Comparison of ENCODE assay signal across 10 cellular contexts in the genomic region with DNA sequence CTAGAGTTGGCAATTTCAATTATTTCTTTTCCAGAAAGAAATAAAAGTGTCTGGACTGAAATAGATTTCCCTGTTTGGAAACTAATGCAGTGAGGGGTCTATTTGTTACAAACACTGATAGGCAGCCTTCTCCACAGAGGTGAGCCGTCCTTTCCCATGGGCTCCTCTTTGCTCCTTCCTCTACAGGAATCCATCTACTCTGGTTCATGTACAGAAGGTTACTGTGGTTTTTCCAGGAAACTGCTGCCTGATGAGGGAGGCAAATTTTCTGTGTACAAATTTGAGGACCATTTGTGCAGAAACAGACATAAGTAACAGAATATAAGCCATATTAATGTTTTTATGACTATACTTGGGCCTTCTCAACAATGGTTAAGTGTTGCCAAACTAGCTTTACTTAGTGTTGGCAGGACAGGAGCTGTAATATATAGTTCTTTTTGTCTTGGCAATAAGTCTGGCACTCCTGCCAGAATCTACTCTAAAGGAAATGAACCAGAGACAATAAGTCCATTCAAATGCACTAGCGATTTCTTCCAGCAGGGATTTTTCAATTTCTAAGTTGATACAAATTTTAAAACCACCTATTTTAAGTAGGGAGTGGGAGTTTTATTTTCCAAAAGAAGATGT.
DNase-seq lines count a peak whose midpoint lies in the region; TF ChIP-seq lines count a peak whose summit lies in the region.
"Had no signal": no experiment of that assay in that cellular context is flagged by ENCODE, and none has a peak within 500 bp of the region (broad histone marks: within the 10 kb centered on the region; RNA-seq: fewer than 3 reads in every experiment).

No MANE protein-coding gene starts in this region.

- H3K18ac ChIP-seq in H9 (ENCODE audit: insufficient read length, low read depth, low read length): no peak overlapping the region

- H3K27ac Mint-ChIP-seq in H9: no peak overlapping the region
- H3K27ac Mint-ChIP-seq in activated naive CD8-positive, alpha-beta T cell treated with anti-CD3 and anti-CD28 coated beads for 36 hours: no peak overlapping the region
- H3K27ac Mint-ChIP-seq: activated naive CD4-positive, alpha-beta T cell treated with anti-CD3 and anti-CD28 coated beads, Interleukin-2, amount 50 U/mL, for 72 hours; activated T-helper 1 cell treated with anti-CD3 and anti-CD28 coated beads, Interleukin-12 subunit alpha, Interleukin-12 subunit beta, Interleukin-2, Interleukin-4 antibody, amounts not matched to agents 30 ng/mL and 10 ng/mL and 1 ng/mL, durations not matched to agents 14 hours and 24 hours and 36 hours had no signal

- intact Hi-C loops in adrenal gland (cut with DNase I): loop anchor here (5.0 kb wide), 2 partner anchors 164 to 169 kb away; no protein-coding TSS in a partner anchor

- H3K27me3 ChIP-seq in H9 (ENCODE audit: insufficient read depth, low read length): no peaks in the 10 kb centered on the region
- H3K27me3 ChIP-seq in adrenal gland: peaks cover 3% of the 10 kb centered on the region

- no peak overlapping the region for H4K5ac ChIP-seq in H9 (ENCODE audit: insufficient read length, low read depth, low read length)

- H3K23me2 ChIP-seq in H9 (ENCODE audit: insufficient read length, low read depth, low read length, poor library complexity, severe bottlenecking): no peaks in the 10 kb centered on the region

- peaks cover 3% of the 10 kb centered on the region; the same call in 1 of the 2 replicates for H3K27me3 Mint-ChIP-seq in H9 (ENCODE audit: low read depth)
- peaks cover 13% of the 10 kb centered on the region for H3K27me3 Mint-ChIP-seq in activated naive CD8-positive, alpha-beta T cell treated with anti-CD3 and anti-CD28 coated beads for 36 hours

- no peaks in the 10 kb centered on the region for H4K20me1 ChIP-seq in H9 (ENCODE audit: control insufficient read depth, insufficient read depth, insufficient read length)

- no peak for TF ChIP-seq POLR2A in adrenal gland (IDR thresholded peaks at IDR 0.05)

- H3K27ac ChIP-seq in H9 (ENCODE audit: insufficient read length, low read depth, low read length) (no peak overlapping the region), adrenal gland (no peak overlapping the region)

- H3K9ac ChIP-seq in H9 (ENCODE audit: extremely low read depth, insufficient read length, low read length): no peak overlapping the region

- no peak overlapping the region for H3K4me3 ChIP-seq in fibroblast of the aortic adventitia (ENCODE audit: low read depth, low read length)
- H3K4me3 ChIP-seq in adrenal gland: no peak overlapping the region

- no peaks in the 10 kb centered on the region for H3K4me1 ChIP-seq in H9 (ENCODE audit: insufficient read depth, low read length)
- H3K4me1 ChIP-seq in adrenal gland (replicated peaks in 1 of 2): no peaks in the 10 kb centered on the region

- H3K4ac ChIP-seq in H9 (ENCODE audit: low read depth, low read length): no peak overlapping the region

- DNase-seq in DMS153 (lab: John Stamatoyannopoulos, UW) (peak; percentile 63), NCI-H1092 (lab: John Stamatoyannopoulos, UW) (peak; percentile 59), NCI-H345 treated with DMSO at 0.1 percent for 48 hours (lab: John Stamatoyannopoulos, UW; ENCODE audit: unreplicated experiment) (peak; percentile 92), fibroblast of the aortic adventitia (ENCODE audit: low read depth) (peak; percentile 2), H9 (no peak), adrenal gland (no peak)
- no peak for DNase-seq in stimulated activated CD4-positive, alpha-beta T cell treated with anti-CD3 and anti-CD28 coated beads, Interleukin-4, amount 100 ng/mL, for 4 hours
- DNase-seq in activated naive CD8-positive, alpha-beta T cell treated with anti-CD3 and anti-CD28 coated beads for 36 hours: no peak

- no peak overlapping the region for H3K4me2 ChIP-seq in H9 (ENCODE audit: insufficient read depth, insufficient read length, low read length)

- no peak overlapping the region for H3K23ac ChIP-seq in H9 (ENCODE audit: insufficient read length, low read depth, low read length)

- H2BK5ac ChIP-seq in H9 (ENCODE audit: insufficient read length, low read length): no peak overlapping the region

- no peaks in the 10 kb centered on the region for H3K36me3 Mint-ChIP-seq in H9 (ENCODE audit: insufficient read depth in 1 of 3, low read depth in 3 of 3)
- no peaks in the 10 kb centered on the region for H3K36me3 Mint-ChIP-seq in activated naive CD8-positive, alpha-beta T cell treated with anti-CD3 and anti-CD28 coated beads for 36 hours
- H3K36me3 Mint-ChIP-seq: activated naive CD4-positive, alpha-beta T cell treated with anti-CD3 and anti-CD28 coated beads, Interleukin-2, amount 50 U/mL, for 72 hours had no signal

- H4K91ac ChIP-seq in H9 (ENCODE audit: insufficient read length, low read depth, low read length): no peak overlapping the region

- no peak overlapping the region for H3K4me3 Mint-ChIP-seq in H9
- no peak overlapping the region for H3K4me3 Mint-ChIP-seq in activated naive CD8-positive, alpha-beta T cell treated with anti-CD3 and anti-CD28 coated beads for 36 hours
- H3K4me3 Mint-ChIP-seq: activated T-helper 1 cell treated with anti-CD3 and anti-CD28 coated beads, Interleukin-12 subunit alpha, Interleukin-12 subunit beta, Interleukin-2, Interleukin-4 antibody, amounts not matched to agents 30 ng/mL and 10 ng/mL and 1 ng/mL, durations not matched to agents 14 hours and 24 hours and 36 hours had no signal

- no peak for TF ChIP-seq CTCF in fibroblast of the aortic adventitia (IDR thresholded peaks at IDR 0.05; ENCODE audit: insufficient read depth, low read length)
- TF ChIP-seq CTCF in H9 (conservative IDR thresholded peaks at IDR 0.05): no peak
- TF ChIP-seq CTCF in adrenal gland (IDR thresholded peaks at IDR 0.05): no peak

- H2BK120ac ChIP-seq in H9 (ENCODE audit: low read depth, low read length, poor library complexity, severe bottlenecking): no peak overlapping the region

- no peaks in the 10 kb centered on the region for H3K36me3 ChIP-seq in adrenal gland (replicated peaks in 1 of 2)

- no peak overlapping the region for H2BK20ac ChIP-seq in H9 (ENCODE audit: low read depth, low read length, poor library complexity, severe bottlenecking)

- no peak overlapping the region for H2BK15ac ChIP-seq in H9 (ENCODE audit: low read depth, low read length)

- H2AFZ ChIP-seq in H9 (ENCODE audit: low read length): no peak overlapping the region

- H3K79me2 ChIP-seq in H9 (ENCODE audit: insufficient read depth, low read length): no peaks in the 10 kb centered on the region

- H2BK12ac ChIP-seq in H9 (ENCODE audit: insufficient read length, low read depth, low read length): no peak overlapping the region

- H3T11ph ChIP-seq in H9 (ENCODE audit: low read length): no peak overlapping the region

- H3K79me1 ChIP-seq in H9 (ENCODE audit: insufficient read depth, low read depth, low read length, poor library complexity, severe bottlenecking): no peaks in the 10 kb centered on the region

- no peak overlapping the region for H2AK5ac ChIP-seq in H9 (ENCODE audit: insufficient read length, low read length)

- H3K14ac ChIP-seq in H9 (ENCODE audit: insufficient read depth, low read length): no peak overlapping the region

- H3K9me3 ChIP-seq in H9 (ENCODE audit: control insufficient read depth, low read depth, low read length) (no peaks in the 10 kb centered on the region), adrenal gland (replicated peaks in 1 of 3) (no peaks in the 10 kb centered on the region)

- no peaks in the 10 kb centered on the region for H3K9me3 Mint-ChIP-seq in H9
- no peaks in the 10 kb centered on the region for H3K9me3 Mint-ChIP-seq in activated naive CD8-positive, alpha-beta T cell treated with anti-CD3 and anti-CD28 coated beads for 36 hours
- H3K9me3 Mint-ChIP-seq: activated naive CD4-positive, alpha-beta T cell treated with anti-CD3 and anti-CD28 coated beads, Interleukin-2, amount 50 U/mL, for 72 hours; activated T-helper 1 cell treated with anti-CD3 and anti-CD28 coated beads, Interleukin-12 subunit alpha, Interleukin-12 subunit beta, Interleukin-2, Interleukin-4 antibody, amounts not matched to agents 30 ng/mL and 10 ng/mL and 1 ng/mL, durations not matched to agents 14 hours and 24 hours and 36 hours had no signal

- no CpG with 5 or more reads among the region's 2 CpGs for WGBS in H9 (ENCODE audit: extremely low coverage, insufficient read length, low lambda C conversion rate)
- 54 to 67% (median 61%) methylated on average over 2 of the region's 2 CpGs for WGBS in adrenal gland, 4 donors

- no peak overlapping the region for H4K8ac ChIP-seq in H9 (replicated peaks; ENCODE audit: insufficient read length, low read depth, low read length)

- H3K4me1 Mint-ChIP-seq in H9: peaks cover 7 to 9% of the 10 kb centered on the region in 2 experiments
- peaks cover 4% of the 10 kb centered on the region for H3K4me1 Mint-ChIP-seq in activated naive CD8-positive, alpha-beta T cell treated with anti-CD3 and anti-CD28 coated beads for 36 hours

- H3K56ac ChIP-seq in H9 (ENCODE audit: insufficient read length, low read depth, low read length): no peak overlapping the region

Comparison
In these comparisons a context has a peak if more than half of its experiments do, and no peak if none do; other contexts are left out.
1. DNase-seq: peak in DMS153 (single experiment), NCI-H1092 (single experiment), NCI-H345 treated with DMSO at 0.1 percent for 48 hours (single experiment) and fibroblast of the aortic adventitia (single experiment); none in H9 (single experiment), stimulated activated CD4-positive, alpha-beta T cell treated with anti-CD3 and anti-CD28 coated beads, Interleukin-4, amount 100 ng/mL, for 4 hours (0 of 2), adrenal gland (0 of 7) and activated naive CD8-positive, alpha-beta T cell treated with anti-CD3 and anti-CD28 coated beads for 36 hours (single experiment).